Comparison of ENCODE assay signal across 1 cellular context in genomic region chrY:2860511-2860910, GRCh38.
TF ChIP-seq lines count a peak whose summit lies in the region.

No MANE protein-coding gene starts in this region.

TF ChIP-seq in GM23338, 12 proteins besides CTCF, POLR2A, EP300 and RAD21 (continued from another document):
- TF ChIP-seq, protein P1, sequence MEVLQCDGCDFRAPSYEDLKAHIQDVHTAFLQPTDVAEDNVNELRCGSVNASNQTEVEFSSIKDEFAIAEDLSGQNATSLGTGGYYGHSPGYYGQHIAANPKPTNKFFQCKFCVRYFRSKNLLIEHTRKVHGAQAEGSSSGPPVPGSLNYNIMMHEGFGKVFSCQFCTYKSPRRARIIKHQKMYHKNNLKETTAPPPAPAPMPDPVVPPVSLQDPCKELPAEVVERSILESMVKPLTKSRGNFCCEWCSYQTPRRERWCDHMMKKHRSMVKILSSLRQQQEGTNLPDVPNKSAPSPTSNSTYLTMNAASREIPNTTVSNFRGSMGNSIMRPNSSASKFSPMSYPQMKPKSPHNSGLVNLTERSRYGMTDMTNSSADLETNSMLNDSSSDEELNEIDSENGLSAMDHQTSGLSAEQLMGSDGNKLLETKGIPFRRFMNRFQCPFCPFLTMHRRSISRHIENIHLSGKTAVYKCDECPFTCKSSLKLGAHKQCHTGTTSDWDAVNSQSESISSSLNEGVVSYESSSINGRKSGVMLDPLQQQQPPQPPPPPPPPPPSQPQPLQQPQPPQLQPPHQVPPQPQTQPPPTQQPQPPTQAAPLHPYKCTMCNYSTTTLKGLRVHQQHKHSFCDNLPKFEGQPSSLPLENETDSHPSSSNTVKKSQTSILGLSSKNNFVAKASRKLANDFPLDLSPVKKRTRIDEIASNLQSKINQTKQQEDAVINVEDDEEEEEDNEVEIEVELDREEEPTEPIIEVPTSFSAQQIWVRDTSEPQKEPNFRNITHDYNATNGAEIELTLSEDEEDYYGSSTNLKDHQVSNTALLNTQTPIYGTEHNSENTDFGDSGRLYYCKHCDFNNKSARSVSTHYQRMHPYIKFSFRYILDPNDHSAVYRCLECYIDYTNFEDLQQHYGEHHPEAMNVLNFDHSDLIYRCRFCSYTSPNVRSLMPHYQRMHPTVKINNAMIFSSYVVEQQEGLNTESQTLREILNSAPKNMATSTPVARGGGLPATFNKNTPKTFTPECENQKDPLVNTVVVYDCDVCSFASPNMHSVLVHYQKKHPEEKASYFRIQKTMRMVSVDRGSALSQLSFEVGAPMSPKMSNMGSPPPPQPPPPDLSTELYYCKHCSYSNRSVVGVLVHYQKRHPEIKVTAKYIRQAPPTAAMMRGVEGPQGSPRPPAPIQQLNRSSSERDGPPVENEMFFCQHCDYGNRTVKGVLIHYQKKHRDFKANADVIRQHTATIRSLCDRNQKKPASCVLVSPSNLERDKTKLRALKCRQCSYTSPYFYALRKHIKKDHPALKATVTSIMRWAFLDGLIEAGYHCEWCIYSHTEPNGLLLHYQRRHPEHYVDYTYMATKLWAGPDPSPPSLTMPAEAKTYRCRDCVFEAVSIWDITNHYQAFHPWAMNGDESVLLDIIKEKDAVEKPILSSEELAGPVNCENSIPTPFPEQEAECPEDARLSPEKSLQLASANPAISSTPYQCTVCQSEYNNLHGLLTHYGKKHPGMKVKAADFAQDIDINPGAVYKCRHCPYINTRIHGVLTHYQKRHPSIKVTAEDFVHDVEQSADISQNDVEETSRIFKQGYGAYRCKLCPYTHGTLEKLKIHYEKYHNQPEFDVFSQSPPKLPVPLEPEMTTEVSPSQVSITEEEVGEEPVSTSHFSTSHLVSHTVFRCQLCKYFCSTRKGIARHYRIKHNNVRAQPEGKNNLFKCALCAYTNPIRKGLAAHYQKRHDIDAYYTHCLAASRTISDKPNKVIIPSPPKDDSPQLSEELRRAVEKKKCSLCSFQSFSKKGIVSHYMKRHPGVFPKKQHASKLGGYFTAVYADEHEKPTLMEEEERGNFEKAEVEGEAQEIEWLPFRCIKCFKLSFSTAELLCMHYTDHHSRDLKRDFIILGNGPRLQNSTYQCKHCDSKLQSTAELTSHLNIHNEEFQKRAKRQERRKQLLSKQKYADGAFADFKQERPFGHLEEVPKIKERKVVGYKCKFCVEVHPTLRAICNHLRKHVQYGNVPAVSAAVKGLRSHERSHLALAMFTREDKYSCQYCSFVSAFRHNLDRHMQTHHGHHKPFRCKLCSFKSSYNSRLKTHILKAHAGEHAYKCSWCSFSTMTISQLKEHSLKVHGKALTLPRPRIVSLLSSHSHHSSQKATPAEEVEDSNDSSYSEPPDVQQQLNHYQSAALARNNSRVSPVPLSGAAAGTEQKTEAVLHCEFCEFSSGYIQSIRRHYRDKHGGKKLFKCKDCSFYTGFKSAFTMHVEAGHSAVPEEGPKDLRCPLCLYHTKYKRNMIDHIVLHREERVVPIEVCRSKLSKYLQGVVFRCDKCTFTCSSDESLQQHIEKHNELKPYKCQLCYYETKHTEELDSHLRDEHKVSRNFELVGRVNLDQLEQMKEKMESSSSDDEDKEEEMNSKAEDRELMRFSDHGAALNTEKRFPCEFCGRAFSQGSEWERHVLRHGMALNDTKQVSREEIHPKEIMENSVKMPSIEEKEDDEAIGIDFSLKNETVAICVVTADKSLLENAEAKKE (CRISPR knock-in tag; IDR thresholded peaks at IDR 0.05), result no peak
- no peak for TF ChIP-seq JUNB (IDR thresholded peaks at IDR 0.05; ENCODE audit: unreplicated experiment)
- no peak for TF ChIP-seq CREB1 (CRISPR knock-in tag; IDR thresholded peaks at IDR 0.05; ENCODE audit: low read depth)
- TF ChIP-seq POLR2AphosphoS5 (IDR thresholded peaks at IDR 0.05; ENCODE audit: low read depth), result no peak
- no peak for TF ChIP-seq ZNF331 (CRISPR knock-in tag; IDR thresholded peaks at IDR 0.05; ENCODE audit: low read depth)
- no peak for TF ChIP-seq EZH2phosphoT487 (IDR thresholded peaks at IDR 0.05; ENCODE audit: unreplicated experiment)
- TF ChIP-seq STAT1 (IDR thresholded peaks at IDR 0.05; ENCODE audit: unreplicated experiment), result no peak
TF ChIP-seq in GM23338: peak in this region for 0.
